Comparison of ENCODE assay signal across 18 cellular contexts in the genomic region with DNA sequence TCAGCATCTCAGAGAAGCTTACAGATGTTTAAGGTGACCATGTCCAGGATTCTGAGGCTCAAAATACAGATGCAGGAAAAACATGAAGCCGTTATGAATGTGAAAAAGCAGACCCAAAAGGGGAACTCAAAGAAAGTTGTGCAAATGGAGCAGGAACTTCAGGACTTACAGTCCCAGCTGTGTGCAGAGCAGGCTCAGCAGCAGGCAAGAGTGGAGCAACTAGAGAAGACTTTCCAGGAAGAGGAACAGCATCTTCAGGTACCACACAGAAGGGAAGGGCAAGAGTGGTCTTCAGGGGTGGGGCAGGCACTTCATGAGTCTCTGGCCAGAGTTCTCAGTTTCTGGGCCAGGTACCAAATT.
DNase-seq lines count a peak whose midpoint lies in the region; ATAC-seq and TF ChIP-seq lines count a peak whose summit lies in the region.
"Had no signal": no experiment of that assay in that cellular context is flagged by ENCODE, and none has a peak within 500 bp of the region (broad histone marks: within the 10 kb centered on the region; RNA-seq: fewer than 3 reads in every experiment).

No MANE protein-coding gene starts in this region.

- TF ChIP-seq POLR2A in GM18505 (IDR thresholded peaks at IDR 0.05; ENCODE audit: borderline replicate concordance, extremely low read depth, insufficient read depth, insufficient read length) = no peak

- peak; percentile 61 to 71 for DNase-seq in AML-193 (lab: John Stamatoyannopoulos, UW)
- DNase-seq in CD1c-positive myeloid dendritic cell (ENCODE audit: extremely low spot score) = peak; percentile 29
- peak; percentile 18 for DNase-seq in SKM-1 (lab: John Stamatoyannopoulos, UW; ENCODE audit: unreplicated experiment)
- no peak for DNase-seq in NK-92 (lab: John Stamatoyannopoulos, UW; ENCODE audit: unreplicated experiment)
- no peak for DNase-seq in stimulated activated CD4-positive, alpha-beta T cell treated with anti-CD3 and anti-CD28 coated beads, Interleukin-4, amount 100 ng/mL, for 24 hours
- DNase-seq in NCI-H146 (lab: John Stamatoyannopoulos, UW) = no peak
- DNase-seq: activated CD4-positive, CD25-positive, alpha-beta regulatory T cell treated with anti-CD3 and anti-CD28 coated beads, Interleukin-2, amount 50 U/mL, for 72 hours; cerebellar nuclear complex; endodermal cell; GOT3; NCI-H1694; NCI-H446 treated with DMSO at 0.1 percent for 48 hours; SHP77 treated with DMSO at 0.1 percent for 48 hours; T-helper 9 cell had no signal

- H3K27ac ChIP-seq in cingulate gyrus (ENCODE audit: low read depth, low read length) = peak overlapping the region; percentile 48

- no peak for ATAC-seq in GM18505 (IDR thresholded peaks at IDR 0.05; ENCODE audit: unreplicated experiment)
- ATAC-seq: GM12878; natural killer cell treated with Interleukin-12 subunit alpha and Interleukin-12 subunit beta and Interleukin-15 and Interleukin-18, amount 100 ng/mL, for 72 hours had no signal

Comparison
In these comparisons a context has a peak if more than half of its experiments do, and no peak if none do; other contexts are left out.
1. DNase-seq: peak in AML-193 (2 of 2), CD1c-positive myeloid dendritic cell (single experiment) and SKM-1 (single experiment); none in NK-92 (single experiment), stimulated activated CD4-positive, alpha-beta T cell treated with anti-CD3 and anti-CD28 coated beads, Interleukin-4, amount 100 ng/mL, for 24 hours (single experiment) and NCI-H146 (single experiment).